In the genomic region with DNA sequence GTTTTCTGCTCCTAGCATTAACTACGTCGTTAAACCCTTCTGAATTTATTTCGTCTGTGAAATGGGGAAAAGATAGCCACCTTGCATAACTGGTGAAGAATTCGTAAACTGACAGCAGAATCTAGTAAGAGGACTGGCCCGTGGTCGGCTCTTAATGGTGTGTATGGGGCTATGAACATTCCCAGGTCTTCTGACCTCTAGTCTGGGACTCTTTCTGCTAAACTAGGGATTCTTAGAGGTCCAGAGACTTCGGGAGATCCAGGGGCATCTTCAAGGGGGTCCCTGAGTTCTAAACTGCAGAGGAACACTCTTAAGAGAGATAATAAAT, we compare ENCODE assay signal across 8 cellular contexts.
DNase-seq lines count a peak whose midpoint lies in the region; ATAC-seq and TF ChIP-seq lines count a peak whose summit lies in the region.

No MANE protein-coding gene starts in this region.

- H3K36me3 ChIP-seq in GM23338 (ENCODE audit: insufficient read depth): no peaks in the 10 kb centered on the region
- H3K36me3 ChIP-seq in WERI-Rb-1: no peaks in the 10 kb centered on the region
- no peaks in the 10 kb centered on the region for H3K36me3 ChIP-seq in heart left ventricle
- H3K36me3 ChIP-seq in gastrocnemius medialis: no peaks in the 10 kb centered on the region

- peak overlapping the region; percentile 98 for H2AFZ ChIP-seq in GM23338

- H3K27ac ChIP-seq in GM23338 (ENCODE audit: low read depth): no peak overlapping the region
- H3K27ac ChIP-seq in WERI-Rb-1: peak overlapping the region; percentile 56
- H3K27ac ChIP-seq in heart left ventricle: peak overlapping the region; percentile 79 to 97 (median 90)
- H3K27ac ChIP-seq in gastrocnemius medialis: peak overlapping the region; percentile 80 to 93 (median 89)

- TF ChIP-seq CTCF in GM23338 (conservative IDR thresholded peaks at IDR 0.05; ENCODE audit: low read depth in 2 of 2) (no peak), WERI-Rb-1 (IDR thresholded peaks at IDR 0.05; ENCODE audit: low read depth, low read length) (no peak), heart left ventricle (IDR thresholded peaks at IDR 0.05) (no peak), gastrocnemius medialis (IDR thresholded peaks at IDR 0.05 in 4 of 5, conservative IDR thresholded peaks at IDR 0.05 in 1 of 5) (no peak)

- peak overlapping the region; percentile 88 for H3K4me2 ChIP-seq in GM23338

- H3K4me3 Mint-ChIP-seq in GM23338: peak overlapping the region; percentile 90

- no peaks in the 10 kb centered on the region for H3K36me3 Mint-ChIP-seq in GM23338 (ENCODE audit: low read depth)

- intact Hi-C loops in heart left ventricle (cut with DNase I): loop anchor here in 7 of 10 donors (2.0 to 10.0 kb wide), 12 partner anchors 35 to 295 kb away; no protein-coding TSS in a partner anchor
- intact Hi-C loops in gastrocnemius medialis (cut with DNase I; ENCODE audit: low total_unique reads): loop anchor here (1.0 to 10.0 kb wide), 3 partner anchors 160 to 1192 kb away; no protein-coding TSS in a partner anchor

- H3K79me2 ChIP-seq in GM23338 (replicated peaks; ENCODE audit: insufficient read depth): no peaks in the 10 kb centered on the region

- ATAC-seq in GM23338: peak; percentile 12
- ATAC-seq in heart left ventricle: peak in 3 of 4 donors; percentile 1 to 15 (median 5)
- ATAC-seq in gastrocnemius medialis: peak; percentile 27 to 39
- no peak for ATAC-seq in HG02970 (IDR thresholded peaks at IDR 0.05; ENCODE audit: low FRiP score, unreplicated experiment)

- no peaks in the 10 kb centered on the region for H4K20me1 ChIP-seq in GM23338 (replicated peaks; ENCODE audit: insufficient read depth)

- no peaks in the 10 kb centered on the region; the same call in 1 of the 2 replicates for H3F3A ChIP-seq in GM23338 (replicated peaks; ENCODE audit: low read depth)

- H3K27me3 ChIP-seq in GM23338 (ENCODE audit: insufficient read depth): no peaks in the 10 kb centered on the region
- H3K27me3 ChIP-seq in WERI-Rb-1 (ENCODE audit: insufficient read depth, low read depth, severe bottlenecking): no peaks in the 10 kb centered on the region
- no peaks in the 10 kb centered on the region for H3K27me3 ChIP-seq in heart left ventricle
- H3K27me3 ChIP-seq in gastrocnemius medialis: no peaks in the 10 kb centered on the region

- DNase-seq in GM23338 (ENCODE audit: low spot score): peak; percentile 25
- DNase-seq in WERI-Rb-1: no peak
- no peak for DNase-seq in heart left ventricle
- no peak for DNase-seq in gastrocnemius medialis
- no peak for DNase-seq in DMS79 treated with DMSO at 0.1 percent for 48 hours (lab: John Stamatoyannopoulos, UW)
- no peak for DNase-seq in ACHN
- no peak for DNase-seq in effector CD4-positive, alpha-beta T cell

- TF ChIP-seq POLR2A in heart left ventricle (IDR thresholded peaks at IDR 0.05) (no peak), gastrocnemius medialis (IDR thresholded peaks at IDR 0.05) (no peak)

- 5 to 14% (median 7%) methylated on average over 7 of the region's 7 CpGs for whole genome bisulfite sequencing in heart left ventricle, 4 donors

- H3K4me1 ChIP-seq in GM23338 (ENCODE audit: insufficient read depth) (peaks cover 19% of the 10 kb centered on the region), heart left ventricle (peaks cover 0 to 21% (median 9%) of the 10 kb centered on the region in 12 donors), gastrocnemius medialis (peaks cover 9 to 21% of the 10 kb centered on the region in 2 donors)

- no peaks in the 10 kb centered on the region for H3K9me3 Mint-ChIP-seq in GM23338

- H3K27me3 Mint-ChIP-seq in GM23338 (ENCODE audit: insufficient read depth, low read depth, poor library complexity): peaks cover 2% of the 10 kb centered on the region

- peak overlapping the region; percentile 62 for H3K4me3 ChIP-seq in GM23338
- peak overlapping the region; percentile 58 for H3K4me3 ChIP-seq in WERI-Rb-1 (ENCODE audit: low read depth, low read length)
- H3K4me3 ChIP-seq in heart left ventricle: peak overlapping the region; percentile 19 to 72 (median 57)
- H3K4me3 ChIP-seq in gastrocnemius medialis: peak overlapping the region; percentile 52 to 68 (median 62)

- H3K27ac Mint-ChIP-seq in GM23338: peak overlapping the region; percentile 95

- in situ Hi-C loops in gastrocnemius medialis (cut with MboI; ENCODE audit: low sequenced_read_pairs in 4 of 4): no loop called here
- in situ Hi-C loops in ACHN (cut with HindIII; ENCODE audit: low pct_ligation_motif_present, low pct_unique_long_range_greater_than_20kb, low sequenced_read_pairs): no loop called here

- H3K4me1 Mint-ChIP-seq in GM23338: peaks cover 21% of the 10 kb centered on the region

- H3K9me3 ChIP-seq in WERI-Rb-1 (ENCODE audit: severe bottlenecking): no peaks in the 10 kb centered on the region
- no peaks in the 10 kb centered on the region for H3K9me3 ChIP-seq in heart left ventricle
- H3K9me3 ChIP-seq in gastrocnemius medialis: no peaks in the 10 kb centered on the region

- H3K9me2 ChIP-seq in GM23338 (ENCODE audit: insufficient read depth): 0 out of 2 replicates have a peak, but pooled peaks cover 7% of the 10 kb centered on the region

TF ChIP-seq in GM23338, 12 proteins besides CTCF, POLR2A, EP300 and RAD21 (continues in another document):
- TF ChIP-seq CREB1 (CRISPR knock-in tag; IDR thresholded peaks at IDR 0.05; ENCODE audit: low read depth): no peak
- no peak for TF ChIP-seq STAT1 (IDR thresholded peaks at IDR 0.05; ENCODE audit: unreplicated experiment)
- no peak for TF ChIP-seq NANOG (IDR thresholded peaks at IDR 0.05; ENCODE audit: borderline replicate concordance)
- TF ChIP-seq EZH2 (IDR thresholded peaks at IDR 0.05; ENCODE audit: low read depth, unreplicated experiment): no peak
- TF ChIP-seq, protein P1, sequence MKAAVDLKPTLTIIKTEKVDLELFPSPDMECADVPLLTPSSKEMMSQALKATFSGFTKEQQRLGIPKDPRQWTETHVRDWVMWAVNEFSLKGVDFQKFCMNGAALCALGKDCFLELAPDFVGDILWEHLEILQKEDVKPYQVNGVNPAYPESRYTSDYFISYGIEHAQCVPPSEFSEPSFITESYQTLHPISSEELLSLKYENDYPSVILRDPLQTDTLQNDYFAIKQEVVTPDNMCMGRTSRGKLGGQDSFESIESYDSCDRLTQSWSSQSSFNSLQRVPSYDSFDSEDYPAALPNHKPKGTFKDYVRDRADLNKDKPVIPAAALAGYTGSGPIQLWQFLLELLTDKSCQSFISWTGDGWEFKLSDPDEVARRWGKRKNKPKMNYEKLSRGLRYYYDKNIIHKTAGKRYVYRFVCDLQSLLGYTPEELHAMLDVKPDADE (IDR thresholded peaks at IDR 0.05): no peak
- TF ChIP-seq ZNF331 (CRISPR knock-in tag; IDR thresholded peaks at IDR 0.05; ENCODE audit: low read depth): no peak
- no peak for TF ChIP-seq EZH2phosphoT487 (IDR thresholded peaks at IDR 0.05; ENCODE audit: unreplicated experiment)
- no peak for TF ChIP-seq ZNF114 (CRISPR knock-in tag; IDR thresholded peaks at IDR 0.05)
- TF ChIP-seq, protein P2, sequence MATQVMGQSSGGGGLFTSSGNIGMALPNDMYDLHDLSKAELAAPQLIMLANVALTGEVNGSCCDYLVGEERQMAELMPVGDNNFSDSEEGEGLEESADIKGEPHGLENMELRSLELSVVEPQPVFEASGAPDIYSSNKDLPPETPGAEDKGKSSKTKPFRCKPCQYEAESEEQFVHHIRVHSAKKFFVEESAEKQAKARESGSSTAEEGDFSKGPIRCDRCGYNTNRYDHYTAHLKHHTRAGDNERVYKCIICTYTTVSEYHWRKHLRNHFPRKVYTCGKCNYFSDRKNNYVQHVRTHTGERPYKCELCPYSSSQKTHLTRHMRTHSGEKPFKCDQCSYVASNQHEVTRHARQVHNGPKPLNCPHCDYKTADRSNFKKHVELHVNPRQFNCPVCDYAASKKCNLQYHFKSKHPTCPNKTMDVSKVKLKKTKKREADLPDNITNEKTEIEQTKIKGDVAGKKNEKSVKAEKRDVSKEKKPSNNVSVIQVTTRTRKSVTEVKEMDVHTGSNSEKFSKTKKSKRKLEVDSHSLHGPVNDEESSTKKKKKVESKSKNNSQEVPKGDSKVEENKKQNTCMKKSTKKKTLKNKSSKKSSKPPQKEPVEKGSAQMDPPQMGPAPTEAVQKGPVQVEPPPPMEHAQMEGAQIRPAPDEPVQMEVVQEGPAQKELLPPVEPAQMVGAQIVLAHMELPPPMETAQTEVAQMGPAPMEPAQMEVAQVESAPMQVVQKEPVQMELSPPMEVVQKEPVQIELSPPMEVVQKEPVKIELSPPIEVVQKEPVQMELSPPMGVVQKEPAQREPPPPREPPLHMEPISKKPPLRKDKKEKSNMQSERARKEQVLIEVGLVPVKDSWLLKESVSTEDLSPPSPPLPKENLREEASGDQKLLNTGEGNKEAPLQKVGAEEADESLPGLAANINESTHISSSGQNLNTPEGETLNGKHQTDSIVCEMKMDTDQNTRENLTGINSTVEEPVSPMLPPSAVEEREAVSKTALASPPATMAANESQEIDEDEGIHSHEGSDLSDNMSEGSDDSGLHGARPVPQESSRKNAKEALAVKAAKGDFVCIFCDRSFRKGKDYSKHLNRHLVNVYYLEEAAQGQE (IDR thresholded peaks at IDR 0.05; ENCODE audit: unreplicated experiment): no peak
- no peak for TF ChIP-seq POLR2AphosphoS5 (IDR thresholded peaks at IDR 0.05; ENCODE audit: low read depth)
- no peak for TF ChIP-seq JUNB (IDR thresholded peaks at IDR 0.05; ENCODE audit: unreplicated experiment)
